ENCODE assay signal across 1 cellular context in the genomic region with DNA sequence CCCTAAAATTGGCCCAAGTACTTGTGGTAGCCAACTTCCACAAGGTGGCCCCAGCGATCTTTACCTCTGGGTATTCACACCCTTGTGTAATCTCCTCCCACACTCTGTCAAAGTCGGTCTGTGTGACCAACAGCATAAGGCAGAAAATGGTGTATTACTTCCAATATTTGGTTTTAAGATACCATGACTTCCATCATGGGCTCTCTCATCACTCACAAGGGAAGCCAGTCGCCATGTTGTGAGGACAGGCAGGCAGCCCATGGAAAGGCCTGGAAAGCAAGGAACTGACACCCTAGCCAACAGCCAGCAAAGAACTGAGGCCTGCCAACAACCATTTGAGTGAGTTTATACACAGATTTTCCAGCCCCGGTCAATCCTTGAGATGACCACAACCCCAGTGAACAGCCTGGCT.
TF ChIP-seq lines count a peak whose summit lies in the region.

No MANE protein-coding gene starts in this region.

TF ChIP-seq in K562, 482 proteins besides CTCF, POLR2A, EP300 and RAD21 (continued from another document and continues in another):
- TF ChIP-seq SRSF7 (optimal IDR thresholded peaks at IDR 0.05; ENCODE audit: low read depth, low read length) = no peak
- no peak for TF ChIP-seq SPI1 (IDR thresholded peaks at IDR 0.05; ENCODE audit: borderline replicate concordance, low read depth, low read length)
- no peak for TF ChIP-seq CHCHD3 (CRISPR knock-in tag; IDR thresholded peaks at IDR 0.05)
- peak; percentile 78 for TF ChIP-seq RB1 (IDR thresholded peaks at IDR 0.05; ENCODE audit: low read depth)
- TF ChIP-seq HMG20A (CRISPR knock-in tag; conservative IDR thresholded peaks at IDR 0.05) = no peak
- TF ChIP-seq ILF3 (IDR thresholded peaks at IDR 0.05; ENCODE audit: borderline replicate concordance) = no peak
- no peak for TF ChIP-seq HSF4 (CRISPR knock-in tag; IDR thresholded peaks at IDR 0.05; ENCODE audit: borderline replicate concordance)
- no peak for TF ChIP-seq ZNF75A (CRISPR knock-in tag; IDR thresholded peaks at IDR 0.05)
- TF ChIP-seq, protein P1, sequence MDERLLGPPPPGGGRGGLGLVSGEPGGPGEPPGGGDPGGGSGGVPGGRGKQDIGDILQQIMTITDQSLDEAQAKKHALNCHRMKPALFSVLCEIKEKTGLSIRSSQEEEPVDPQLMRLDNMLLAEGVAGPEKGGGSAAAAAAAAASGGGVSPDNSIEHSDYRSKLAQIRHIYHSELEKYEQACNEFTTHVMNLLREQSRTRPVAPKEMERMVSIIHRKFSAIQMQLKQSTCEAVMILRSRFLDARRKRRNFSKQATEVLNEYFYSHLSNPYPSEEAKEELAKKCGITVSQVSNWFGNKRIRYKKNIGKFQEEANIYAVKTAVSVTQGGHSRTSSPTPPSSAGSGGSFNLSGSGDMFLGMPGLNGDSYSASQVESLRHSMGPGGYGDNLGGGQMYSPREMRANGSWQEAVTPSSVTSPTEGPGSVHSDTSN (CRISPR knock-in tag; IDR thresholded peaks at IDR 0.05; ENCODE audit: low read depth) = no peak
- TF ChIP-seq, protein P1 (tag; conservative IDR thresholded peaks at IDR 0.05; ENCODE audit: low read depth) = peak; percentile 71
- no peak for TF ChIP-seq ZNF717 (CRISPR knock-in tag; IDR thresholded peaks at IDR 0.05)
- TF ChIP-seq LCOR (CRISPR knock-in tag; IDR thresholded peaks at IDR 0.05) = peak; percentile 81; the same call in 1 of the 2 replicates
- TF ChIP-seq PTRF (tag; IDR thresholded peaks at IDR 0.05) = no peak
- no peak for TF ChIP-seq ZNF165 (CRISPR knock-in tag; IDR thresholded peaks at IDR 0.05; ENCODE audit: borderline replicate concordance)
- no peak for TF ChIP-seq ZEB2 (IDR thresholded peaks at IDR 0.05)
- no peak for TF ChIP-seq USF1 (CRISPR knock-in tag; IDR thresholded peaks at IDR 0.05)
- no peak for TF ChIP-seq NR2C1 (IDR thresholded peaks at IDR 0.05)
- TF ChIP-seq NR2C1 (tag; IDR thresholded peaks at IDR 0.05) = no peak
- TF ChIP-seq, protein P2, sequence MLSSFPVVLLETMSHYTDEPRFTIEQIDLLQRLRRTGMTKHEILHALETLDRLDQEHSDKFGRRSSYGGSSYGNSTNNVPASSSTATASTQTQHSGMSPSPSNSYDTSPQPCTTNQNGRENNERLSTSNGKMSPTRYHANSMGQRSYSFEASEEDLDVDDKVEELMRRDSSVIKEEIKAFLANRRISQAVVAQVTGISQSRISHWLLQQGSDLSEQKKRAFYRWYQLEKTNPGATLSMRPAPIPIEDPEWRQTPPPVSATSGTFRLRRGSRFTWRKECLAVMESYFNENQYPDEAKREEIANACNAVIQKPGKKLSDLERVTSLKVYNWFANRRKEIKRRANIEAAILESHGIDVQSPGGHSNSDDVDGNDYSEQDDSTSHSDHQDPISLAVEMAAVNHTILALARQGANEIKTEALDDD (IDR thresholded peaks at IDR 0.05) = no peak
- TF ChIP-seq PCBP1 (IDR thresholded peaks at IDR 0.05; ENCODE audit: low read depth, low read length, poor library complexity, severe bottlenecking) = no peak
- peak; percentile 93 for TF ChIP-seq CEBPB (tag; IDR thresholded peaks at IDR 0.05)
- no peak for TF ChIP-seq TCFL5 (CRISPR knock-in tag; conservative IDR thresholded peaks at IDR 0.05)
- no peak for TF ChIP-seq ZNF12 (CRISPR knock-in tag; IDR thresholded peaks at IDR 0.05)
- TF ChIP-seq ETS1 (conservative IDR thresholded peaks at IDR 0.05; ENCODE audit: control insufficient read depth, low read depth, low read length) = no peak
- no peak for TF ChIP-seq NFRKB (IDR thresholded peaks at IDR 0.05; ENCODE audit: low read depth)
- no peak for TF ChIP-seq SAP30 (IDR thresholded peaks at IDR 0.05; ENCODE audit: borderline replicate concordance, insufficient read depth, low read depth, low read length, poor library complexity, severe bottlenecking)
- 0 out of 4 replicates have a peak, but pooled peaks of 1 of the 2 experiments have one; percentile 62 for TF ChIP-seq ARNT (IDR thresholded peaks at IDR 0.05)
- TF ChIP-seq POLR3A (IDR thresholded peaks at IDR 0.05; ENCODE audit: borderline replicate concordance, extremely low read depth, insufficient read depth, insufficient read length) = no peak
- no peak for TF ChIP-seq GATAD2A (IDR thresholded peaks at IDR 0.05)
- TF ChIP-seq BHLHE40 (IDR thresholded peaks at IDR 0.05; ENCODE audit: low read length) = 0 out of 2 replicates have a peak, but pooled peaks have one; percentile 26
- TF ChIP-seq STAG1 (CRISPR knock-in tag; IDR thresholded peaks at IDR 0.05; ENCODE audit: borderline replicate concordance) = peak; percentile 91
- TF ChIP-seq TCF3 (CRISPR knock-in tag; IDR thresholded peaks at IDR 0.05) = peak; percentile 32; the same call in 1 of the 2 replicates
- TF ChIP-seq PHB2 (IDR thresholded peaks at IDR 0.05; ENCODE audit: low read depth) = no peak
- TF ChIP-seq ZNF586 (CRISPR knock-in tag; conservative IDR thresholded peaks at IDR 0.05) = no peak
- no peak for TF ChIP-seq SMAD2 (IDR thresholded peaks at IDR 0.05; ENCODE audit: low read depth, low read length)
- no peak for TF ChIP-seq CREB3 (tag; conservative IDR thresholded peaks at IDR 0.05; ENCODE audit: low read depth)
- TF ChIP-seq XRCC5 (IDR thresholded peaks at IDR 0.05; ENCODE audit: low read depth, low read length) = 0 out of 2 replicates have a peak, but pooled peaks have one; percentile 29
- TF ChIP-seq, protein P3, sequence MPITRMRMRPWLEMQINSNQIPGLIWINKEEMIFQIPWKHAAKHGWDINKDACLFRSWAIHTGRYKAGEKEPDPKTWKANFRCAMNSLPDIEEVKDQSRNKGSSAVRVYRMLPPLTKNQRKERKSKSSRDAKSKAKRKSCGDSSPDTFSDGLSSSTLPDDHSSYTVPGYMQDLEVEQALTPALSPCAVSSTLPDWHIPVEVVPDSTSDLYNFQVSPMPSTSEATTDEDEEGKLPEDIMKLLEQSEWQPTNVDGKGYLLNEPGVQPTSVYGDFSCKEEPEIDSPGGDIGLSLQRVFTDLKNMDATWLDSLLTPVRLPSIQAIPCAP (CRISPR knock-in tag; IDR thresholded peaks at IDR 0.05; ENCODE audit: borderline replicate concordance) = no peak
- peak; percentile 94 for TF ChIP-seq NFIC (IDR thresholded peaks at IDR 0.05)
- peak; percentile 45; the same call in 1 of the 2 replicates for TF ChIP-seq TEAD4 (IDR thresholded peaks at IDR 0.05; ENCODE audit: low read length)
- TF ChIP-seq TEAD4 (CRISPR knock-in tag; IDR thresholded peaks at IDR 0.05; ENCODE audit: borderline replicate concordance) = no peak
- TF ChIP-seq HDAC3 (IDR thresholded peaks at IDR 0.05; ENCODE audit: borderline replicate concordance, partially characterized antibody) = no peak
- no peak for TF ChIP-seq E2F3 (CRISPR knock-in tag; IDR thresholded peaks at IDR 0.05)
- no peak for TF ChIP-seq ZBTB9 (CRISPR knock-in tag; IDR thresholded peaks at IDR 0.05)
- TF ChIP-seq PURB (CRISPR knock-in tag; IDR thresholded peaks at IDR 0.05; ENCODE audit: low read depth) = no peak
- TF ChIP-seq, protein P4, sequence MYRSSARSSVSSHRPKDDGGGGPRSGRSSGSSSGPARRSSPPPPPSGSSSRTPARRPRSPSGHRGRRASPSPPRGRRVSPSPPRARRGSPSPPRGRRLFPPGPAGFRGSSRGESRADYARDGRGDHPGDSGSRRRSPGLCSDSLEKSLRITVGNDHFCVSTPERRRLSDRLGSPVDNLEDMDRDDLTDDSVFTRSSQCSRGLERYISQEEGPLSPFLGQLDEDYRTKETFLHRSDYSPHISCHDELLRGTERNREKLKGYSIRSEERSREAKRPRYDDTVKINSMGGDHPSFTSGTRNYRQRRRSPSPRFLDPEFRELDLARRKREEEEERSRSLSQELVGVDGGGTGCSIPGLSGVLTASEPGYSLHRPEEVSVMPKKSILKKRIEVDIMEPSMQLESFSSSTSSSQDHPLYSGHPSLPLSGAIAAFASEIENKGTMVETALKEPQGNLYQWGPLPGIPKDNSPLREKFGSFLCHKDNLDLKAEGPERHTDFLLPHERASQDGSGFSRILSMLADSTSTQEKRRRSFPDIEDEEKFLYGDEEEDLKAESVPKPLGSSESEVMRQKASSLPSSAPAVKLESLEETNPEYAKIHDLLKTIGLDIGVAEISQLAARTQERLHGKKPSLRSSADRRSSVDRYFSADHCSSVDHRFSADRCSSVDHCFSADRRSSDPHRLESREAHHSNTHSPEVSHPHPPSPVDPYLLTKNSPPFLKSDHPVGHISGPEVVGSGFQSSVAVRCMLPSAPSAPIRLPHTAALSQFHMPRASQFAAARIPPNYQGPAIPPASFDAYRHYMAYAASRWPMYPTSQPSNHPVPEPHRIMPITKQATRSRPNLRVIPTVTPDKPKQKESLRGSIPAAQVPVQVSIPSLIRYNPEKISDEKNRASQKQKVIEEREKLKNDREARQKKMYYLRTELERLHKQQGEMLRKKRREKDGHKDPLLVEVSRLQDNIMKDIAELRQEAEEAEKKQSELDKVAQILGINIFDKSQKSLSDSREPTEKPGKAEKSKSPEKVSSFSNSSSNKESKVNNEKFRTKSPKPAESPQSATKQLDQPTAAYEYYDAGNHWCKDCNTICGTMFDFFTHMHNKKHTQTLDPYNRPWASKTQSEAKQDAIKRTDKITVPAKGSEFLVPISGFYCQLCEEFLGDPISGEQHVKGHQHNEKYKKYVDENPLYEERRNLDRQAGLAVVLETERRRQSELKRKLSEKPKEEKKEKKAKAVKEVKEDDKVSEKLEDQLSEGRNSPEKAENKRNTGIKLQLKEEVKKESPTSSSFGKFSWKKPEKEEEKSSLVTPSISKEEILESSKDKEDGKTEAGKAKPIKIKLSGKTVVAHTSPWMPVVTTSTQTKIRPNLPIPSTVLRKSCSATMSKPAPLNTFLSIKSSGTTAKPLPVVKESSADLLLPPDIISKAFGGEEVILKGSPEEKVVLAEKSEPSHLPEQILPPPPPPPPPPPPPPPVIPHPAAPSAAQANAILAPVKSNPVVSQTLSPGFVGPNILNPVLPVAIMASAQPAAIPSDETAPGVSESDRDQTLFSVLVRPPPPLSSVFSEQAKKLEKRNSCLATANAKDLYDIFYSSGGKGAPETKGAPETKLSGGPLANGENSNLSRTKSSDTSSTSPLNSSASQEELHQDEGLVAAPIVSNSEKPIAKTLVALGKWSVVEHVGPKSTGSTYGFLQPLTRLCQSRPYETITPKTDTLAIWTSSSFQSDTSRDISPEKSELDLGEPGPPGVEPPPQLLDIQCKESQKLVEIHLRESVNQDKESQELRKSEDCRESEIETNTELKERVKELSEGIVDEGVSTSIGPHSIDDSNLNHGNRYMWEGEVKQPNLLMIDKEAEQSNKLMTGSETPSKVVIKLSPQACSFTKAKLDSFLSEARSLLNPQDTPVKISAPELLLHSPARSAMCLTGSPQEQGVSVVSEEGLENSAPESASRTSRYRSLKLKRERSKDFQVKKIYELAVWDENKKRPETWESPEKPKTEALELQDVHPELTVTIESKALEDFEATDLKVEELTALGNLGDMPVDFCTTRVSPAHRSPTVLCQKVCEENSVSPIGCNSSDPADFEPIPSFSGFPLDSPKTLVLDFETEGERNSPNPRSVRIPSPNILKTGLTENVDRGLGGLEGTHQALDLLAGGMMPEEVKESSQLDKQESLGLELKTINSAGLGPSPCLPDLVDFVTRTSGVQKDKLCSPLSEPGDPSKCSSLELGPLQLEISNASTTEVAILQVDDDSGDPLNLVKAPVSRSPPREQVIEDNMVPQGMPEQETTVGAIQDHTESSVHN (IDR thresholded peaks at IDR 0.05; ENCODE audit: borderline replicate concordance in 1 of 2, low read depth in 1 of 2) = no peak
- no peak for TF ChIP-seq PHB (CRISPR knock-in tag; IDR thresholded peaks at IDR 0.05)
- no peak for TF ChIP-seq ZNF584 (CRISPR knock-in tag; IDR thresholded peaks at IDR 0.05; ENCODE audit: low read depth)
- TF ChIP-seq TAF1 (IDR thresholded peaks at IDR 0.05; ENCODE audit: control insufficient read depth, extremely low read depth, insufficient read depth, low read length, severe bottlenecking) = no peak
- TF ChIP-seq FOXM1 (IDR thresholded peaks at IDR 0.05; ENCODE audit: low read depth) = no peak
- TF ChIP-seq FOXM1 (CRISPR knock-in tag; IDR thresholded peaks at IDR 0.05; ENCODE audit: low read depth) = no peak
- TF ChIP-seq RBM17 (IDR thresholded peaks at IDR 0.05; ENCODE audit: borderline replicate concordance, low read depth, low read length) = no peak
